Comparison of ENCODE assay signal across 21 cellular contexts in the genomic region with DNA sequence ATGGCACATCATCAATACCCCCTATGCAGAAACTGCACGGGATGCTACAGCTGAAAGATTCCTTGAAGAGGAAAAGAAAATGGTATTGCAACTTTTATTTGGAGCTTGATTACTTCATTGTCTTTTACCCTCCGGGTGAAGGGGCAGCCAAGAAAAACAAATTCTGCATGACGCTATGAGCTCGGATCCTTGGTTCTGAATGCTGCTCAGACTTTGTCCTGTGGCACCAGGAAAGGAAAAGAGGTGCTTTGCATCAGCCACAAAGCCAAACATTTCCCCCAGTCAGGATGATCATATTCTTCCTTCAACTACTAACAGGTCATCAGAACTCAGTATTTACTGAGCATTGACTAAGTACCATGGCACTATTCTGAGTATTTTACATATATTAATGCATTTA.
"Had no signal": no experiment of that assay in that cellular context is flagged by ENCODE, and none has a peak within 500 bp of the region (broad histone marks: within the 10 kb centered on the region; RNA-seq: fewer than 3 reads in every experiment).

No MANE protein-coding gene starts in this region.

- H3K27me3 Mint-ChIP-seq: dendritic cell treated with granulocyte-macrophage colony-stimulating factor and Interleukin-4, amounts not matched to agents 40 ng/mL and 50 ng/mL, for 4 days; effector memory CD8-positive, alpha-beta T cell had no signal

- H3K4me1 Mint-ChIP-seq: endodermal cell had no signal

- H3K4me3 Mint-ChIP-seq: dendritic cell treated with granulocyte-macrophage colony-stimulating factor and Interleukin-4, amounts not matched to agents 40 ng/mL and 50 ng/mL, for 4 days; effector memory CD8-positive, alpha-beta T cell; endodermal cell; mesothelial cell of epicardium had no signal

- H3K36me3 Mint-ChIP-seq: mesothelial cell of epicardium had no signal

- DNase-seq: colonic mucosa; cortex of kidney; effector CD8-positive, alpha-beta T cell; effector memory CD8-positive, alpha-beta T cell; endodermal cell; erythroblast; esophagus squamous epithelium; foreskin fibroblast; foreskin melanocyte; gastrocnemius medialis; glutamatergic neuron; heart right ventricle; hippocampal formation; left cardiac atrium; left lung; left ventricle myocardium superior; lower lobe of right lung; mesenchymal stem cell had no signal

- H3K27ac Mint-ChIP-seq: dendritic cell treated with granulocyte-macrophage colony-stimulating factor and Interleukin-4, amounts not matched to agents 40 ng/mL and 50 ng/mL, for 4 days; effector memory CD8-positive, alpha-beta T cell; endodermal cell; mesothelial cell of epicardium had no signal

- H3K9me3 Mint-ChIP-seq: dendritic cell treated with granulocyte-macrophage colony-stimulating factor and Interleukin-4, amounts not matched to agents 40 ng/mL and 50 ng/mL, for 4 days; effector memory CD8-positive, alpha-beta T cell; endodermal cell had no signal

- ATAC-seq: effector memory CD8-positive, alpha-beta T cell; esophagus mucosa; gastrocnemius medialis; heart right ventricle; left cardiac atrium; left lung; left ventricle myocardium superior; lower lobe of right lung had no signal
